In genomic region chr11:120192831-120193625, GRCh38 we compare ENCODE assay signal across 23 cellular contexts. TPM values are rescaled to one million over a fixed set of nuclear protein-coding genes. Genes with fewer than 3 reads are reported as not detected.
"Had no signal": no experiment of that assay in that cellular context is flagged by ENCODE, and none has a peak within 500 bp of the region (broad histone marks: within the 10 kb centered on the region; RNA-seq: fewer than 3 reads in every experiment).

No MANE protein-coding gene starts in this region.

- H3K4me1 ChIP-seq: uterus had no signal

- H3K4me3 ChIP-seq: cardiac muscle cell, esophagus squamous epithelium, lung, sigmoid colon, tibial nerve, uterus had no signal

- H3K9me3 ChIP-seq: esophagus squamous epithelium, sigmoid colon, tibial nerve, uterus had no signal

- H3K27me3 ChIP-seq: esophagus squamous epithelium, tibial nerve, uterus had no signal

- DNase-seq: activated CD4-positive, alpha-beta T cell treated with anti-CD3 and anti-CD28 coated beads, Interleukin-2, amount 10 ng/mL, durations not matched to agents 24 days and 14 days; activated CD8-positive, alpha-beta memory T cell treated with anti-CD3 and anti-CD28 coated beads, Interleukin-2, amount 50 U/mL, for 48 hours; activated effector memory CD4-positive, alpha-beta T cell treated with anti-CD3 and anti-CD28 coated beads, Interleukin-2, amount 50 U/mL, for 16 hours; activated T-cell treated with anti-CD3 and anti-CD28 coated beads, Interleukin-2, amount 50 U/mL, for 72 hours; effector memory CD8-positive, alpha-beta T cell; esophagus squamous epithelium; left cardiac atrium; midbrain; sigmoid colon; stimulated activated CD4-positive, alpha-beta T cell treated with anti-CD3 and anti-CD28 coated beads, Interleukin-12 subunit alpha, Interleukin-12 subunit beta, amount 100 ng/mL, for 4 hours; stimulated activated CD4-positive, alpha-beta T cell treated with anti-CD3 and anti-CD28 coated beads, Interleukin-1b, Interleukin-23, amount 100 ng/mL, for 48 hours; stimulated activated CD8-positive, alpha-beta memory T cell treated with anti-CD3 and anti-CD28 coated beads, Interleukin-4, amount 100 ng/mL, for 48 hours; stimulated activated naive CD4-positive, alpha-beta T cell; T1000; uterus had no signal

- H3K36me3 ChIP-seq: cardiac muscle cell, esophagus squamous epithelium, sigmoid colon, tibial nerve, uterus had no signal

- ATAC-seq: activated T-cell treated with anti-CD3 and anti-CD28 coated beads, Interleukin-2, amount 50 U/mL, for 72 hours; effector memory CD8-positive, alpha-beta T cell; left cardiac atrium had no signal

- H3K27ac ChIP-seq: cardiac muscle cell, esophagus squamous epithelium, sigmoid colon, tibial nerve, uterus had no signal

RNA-seq across cellular contexts. Expression of gene POU2F3, which starts 46.9 kb away (rescaled TPM):
- total RNA-seq: activated CD4-positive, alpha-beta T cell treated with anti-CD3 and anti-CD28 coated beads, Interleukin-2, amount 10 ng/mL, durations not matched to agents 24 days and 14 days; chondrocyte; left cardiac atrium; myocyte; osteocyte; sigmoid colon had no signal
- polyA plus RNA-seq: neural cell had no signal

RNA-seq across cellular contexts. Expression of gene TRIM29, which starts 55.1 kb away (rescaled TPM):
- total RNA-seq: activated CD4-positive, alpha-beta T cell treated with anti-CD3 and anti-CD28 coated beads, Interleukin-2, amount 10 ng/mL, durations not matched to agents 24 days and 14 days; activated T-cell treated with anti-CD3 and anti-CD28 coated beads, Interleukin-2, amount 50 U/mL, for 72 hours; cardiac muscle cell; chondrocyte; myocyte; osteocyte; T-helper 1 cell treated with Interleukin-12 subunit alpha and Interleukin-12 subunit beta and Interleukin-4 antibody, amounts not matched to agents 30 ng/mL and 1 ng/mL, for 36 hours had no signal
- polyA plus RNA-seq: cardiac muscle cell had no signal
